Comparison of ENCODE assay signal across 8 cellular contexts in genomic region chr3:143951351-143951971, GRCh38. TPM values are rescaled to one million over a fixed set of nuclear protein-coding genes. Genes with fewer than 3 reads are reported as not detected.
A peak's percentile ranks its signal among the peaks of the same experiment; 100 is the strongest.
DNase-seq lines count a peak whose midpoint lies in the region; ATAC-seq and TF ChIP-seq lines count a peak whose summit lies in the region.

No MANE protein-coding gene starts in this region.

- H3K27me3 Mint-ChIP-seq in naive B cell, result no peaks in the 10 kb centered on the region

- ATAC-seq in GM18520 (IDR thresholded peaks at IDR 0.05; ENCODE audit: unreplicated experiment) (peak; percentile 68), HG03095 (IDR thresholded peaks at IDR 0.05; ENCODE audit: unreplicated experiment) (peak; percentile 73), naive B cell (ENCODE audit: low read depth in 2 of 2) (peak; percentile 52 to 53)

- peak; percentile 73 for TF ChIP-seq CTCF in RWPE1 (conservative IDR thresholded peaks at IDR 0.05; ENCODE audit: low read depth)

- no peaks in the 10 kb centered on the region for H3K36me3 Mint-ChIP-seq in naive B cell

- H3K4me1 Mint-ChIP-seq in naive B cell, result no peaks in the 10 kb centered on the region

- DNase-seq in DMS 273 (lab: John Stamatoyannopoulos, UW; ENCODE audit: unreplicated experiment) (peak; percentile 68), DMS 273 treated with DMSO at 0.1 percent for 48 hours (lab: John Stamatoyannopoulos, UW) (no peak), RWPE1 (ENCODE audit: low spot score) (peak; percentile 38), dedifferentiated amniotic fluid mesenchymal stem cell (ENCODE audit: extremely low spot score) (peak; percentile 63), naive B cell (peak; percentile 41), DMS79 (lab: John Stamatoyannopoulos, UW) (no peak)

- CTCF ChIA-PET in RWPE1 (lab: Yijun Ruan, JAX), result interaction anchor here (0.6 to 0.7 kb wide), 3 partner anchors 67 to 589 kb away, joined by 3 read pairs; no protein-coding TSS in a partner anchor

- H3K9me3 Mint-ChIP-seq in naive B cell, result no peaks in the 10 kb centered on the region

- no peak overlapping the region for H3K27ac Mint-ChIP-seq in naive B cell

- POLR2A ChIA-PET in RWPE1 (lab: Yijun Ruan, JAX; ENCODE audit: low non-redundant PET), result no interaction called here

- H3K4me3 Mint-ChIP-seq in naive B cell, result no peak overlapping the region

- H3K27ac ChIP-seq in RWPE1, result no peak overlapping the region

RNA-seq across cellular contexts. Expression of gene DIPK2A, which starts 20.2 kb away (rescaled TPM):
- 10 to 100 TPM; 16.5 to 34.8 (median 26.6) TPM for polyA plus RNA-seq in naive B cell (ENCODE audit: low read depth in 6 of 6)

Comparison
In these comparisons a context has a peak if more than half of its experiments do, and no peak if none do; other contexts are left out.
1. DNase-seq: peak in DMS 273 (single experiment), RWPE1 (single experiment), dedifferentiated amniotic fluid mesenchymal stem cell (single experiment) and naive B cell (single experiment); none in DMS 273 treated with DMSO at 0.1 percent for 48 hours (single experiment) and DMS79 (single experiment).
2. Peak in every context shown above with its lines, with median percentiles within 50 percentile points of each other: ATAC-seq.